Comparison of ENCODE assay signal across 14 cellular contexts in the genomic region with DNA sequence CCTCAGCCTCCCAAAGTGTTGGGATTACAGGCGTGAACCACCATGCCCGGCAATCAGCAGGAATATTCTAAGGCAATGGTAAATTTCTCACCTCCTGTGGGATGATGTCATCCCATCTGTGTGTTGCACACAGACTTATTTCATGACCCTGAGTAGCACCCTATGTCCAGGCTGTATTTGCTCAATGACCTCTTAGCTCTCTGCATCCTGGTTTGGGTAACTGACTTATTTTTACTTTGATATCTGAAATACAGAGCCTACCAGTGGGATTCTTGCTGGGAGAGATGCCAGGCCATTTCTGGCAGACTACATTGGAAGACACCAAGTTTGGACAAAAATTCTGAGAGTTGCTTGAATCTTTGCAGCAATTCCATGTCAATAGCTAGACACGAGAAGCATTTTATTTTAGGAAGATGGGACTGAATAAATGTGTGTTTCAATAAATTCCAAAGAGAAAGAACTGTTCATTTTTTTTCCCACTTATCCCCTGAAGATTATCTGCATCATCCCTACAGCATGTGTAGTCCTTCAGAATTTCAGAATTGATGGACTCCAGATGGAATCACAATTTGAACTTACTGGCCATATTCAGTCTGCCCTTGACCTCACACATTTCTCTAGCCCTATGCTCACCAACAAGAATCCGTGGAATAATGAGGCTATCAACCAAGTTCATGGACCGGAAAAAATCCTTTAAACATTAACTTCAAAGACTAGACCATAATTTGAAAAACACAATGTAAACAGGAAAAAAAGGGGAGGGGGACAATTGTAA.
A peak's percentile ranks its signal among the peaks of the same experiment; 100 is the strongest.
DNase-seq lines count a peak whose midpoint lies in the region; ATAC-seq and TF ChIP-seq lines count a peak whose summit lies in the region.
"Had no signal": no experiment of that assay in that cellular context is flagged by ENCODE, and none has a peak within 500 bp of the region (broad histone marks: within the 10 kb centered on the region; RNA-seq: fewer than 3 reads in every experiment).

No MANE protein-coding gene starts in this region.

- H3K14ac ChIP-seq in IMR-90 (replicated peaks; ENCODE audit: low read depth, low read length): no peak overlapping the region

- no peak for TF ChIP-seq CTCF in IMR-90 (conservative IDR thresholded peaks at IDR 0.05; ENCODE audit: low read depth, low read length)
- TF ChIP-seq CTCF in chondrocyte (IDR thresholded peaks at IDR 0.05): no peak

- H2AK5ac ChIP-seq in IMR-90 (ENCODE audit: low read depth, low read length): no peak overlapping the region

- in situ Hi-C loops in IMR-90 (cut with MboI; ENCODE audit: low sequenced_read_pairs): no loop called here

- no peaks in the 10 kb centered on the region for H3K36me3 Mint-ChIP-seq in chondrocyte (ENCODE audit: low read depth)
- H3K36me3 Mint-ChIP-seq: T-cell had no signal

- no peak overlapping the region for H3K27ac ChIP-seq in IMR-90 (ENCODE audit: insufficient read depth, low read length)
- H3K27ac ChIP-seq in skeletal muscle tissue (ENCODE audit: low read depth, low read length): peak overlapping the region; percentile 41
- H3K27ac ChIP-seq: epithelial cell of prostate had no signal

- no peak overlapping the region for H3K4me3 Mint-ChIP-seq in chondrocyte (ENCODE audit: unreplicated experiment)
- H3K4me3 Mint-ChIP-seq: activated T-helper 1 cell treated with anti-CD3 and anti-CD28 coated beads, Interleukin-12 subunit alpha, Interleukin-12 subunit beta, Interleukin-2, Interleukin-4 antibody, amounts not matched to agents 30 ng/mL and 10 ng/mL and 1 ng/mL, durations not matched to agents 14 hours and 24 hours and 36 hours; T-cell had no signal

- no peaks in the 10 kb centered on the region for H3K27me3 ChIP-seq in IMR-90 (ENCODE audit: control insufficient read depth, insufficient read depth, low read length)
- no peaks in the 10 kb centered on the region for H3K27me3 ChIP-seq in skeletal muscle tissue (ENCODE audit: control insufficient read depth in 3 of 3, insufficient read depth in 3 of 3, low read length in 3 of 3)

- peak overlapping the region; percentile 28; the same call in 1 of the 2 replicates for H3K4ac ChIP-seq in IMR-90 (ENCODE audit: low read depth, low read length)

- H3K27me3 Mint-ChIP-seq in chondrocyte (ENCODE audit: low read depth): no peaks in the 10 kb centered on the region

- H2AFZ ChIP-seq in IMR-90 (replicated peaks; ENCODE audit: low read length, poor library complexity): no peak overlapping the region

- no peak overlapping the region for H2AK9ac ChIP-seq in IMR-90 (replicated peaks; ENCODE audit: low read depth, low read length, poor library complexity)

- no TSS peak for BruUV-seq in IMR-90 (replicated peaks; lab: Mats Ljungman, UMichigan)

- no peak overlapping the region for H4K91ac ChIP-seq in IMR-90 (ENCODE audit: insufficient read depth, low read depth, low read length)

- H3K56ac ChIP-seq in IMR-90 (ENCODE audit: extremely low read depth, insufficient read depth, low read length): no peak overlapping the region

- POLR2A ChIA-PET in IMR-90 (lab: Charles Lee; ENCODE audit: unreplicated experiment): no interaction called here

- H3K4me1 ChIP-seq in IMR-90 (ENCODE audit: control insufficient read depth, insufficient read depth, low read length) (peaks cover 6% of the 10 kb centered on the region), skeletal muscle tissue (ENCODE audit: control insufficient read depth in 3 of 3, insufficient read depth in 3 of 3, low read length in 3 of 3) (peaks cover 0 to 3% (median 0%) of the 10 kb centered on the region in 3 donors)

- H3K9me3 ChIP-seq in IMR-90 (ENCODE audit: control insufficient read depth, insufficient read depth, low read length) (no peaks in the 10 kb centered on the region), skeletal muscle tissue (ENCODE audit: control insufficient read depth in 3 of 3, low read length in 3 of 3) (no peaks in the 10 kb centered on the region)

- intact Hi-C loops in IMR-90 (cut with micrococcal nuclease): loop anchor here (10.0 kb wide), 1 partner anchor 146 kb away; no protein-coding TSS in a partner anchor

- DNase-seq in IMR-90 (peak; percentile 7), chondrocyte (ENCODE audit: low spot score) (no peak), iris pigment epithelial cell (ENCODE audit: low read depth) (peak; percentile 20), NCI-H1436 treated with DMSO at 0.1 percent for 48 hours (lab: John Stamatoyannopoulos, UW) (no peak)
- DNase-seq: activated CD4-positive, alpha-beta T cell treated with anti-CD3 and anti-CD28 coated beads for 48 hours; KG1; NCI-H2107; T-cell had no signal

- CTCF ChIA-PET in IMR-90 (lab: Yijun Ruan, JAX): no interaction called here

- H4K20me1 ChIP-seq in IMR-90 (ENCODE audit: insufficient read depth, low read length): no peaks in the 10 kb centered on the region

- H3K79me1 ChIP-seq in IMR-90 (ENCODE audit: low read depth in 1 of 2, low read length in 2 of 2): no peaks in the 10 kb centered on the region

- ATAC-seq in IMR-90 (ENCODE audit: low read depth) (no peak), GM21515 (IDR thresholded peaks at IDR 0.05; ENCODE audit: unreplicated experiment) (no peak), HG03039 (IDR thresholded peaks at IDR 0.05; ENCODE audit: unreplicated experiment) (no peak), GM18511 (IDR thresholded peaks at IDR 0.05; ENCODE audit: unreplicated experiment) (no peak)
- ATAC-seq: T-cell had no signal

- peaks cover 51% of the 10 kb centered on the region for H3K4me1 Mint-ChIP-seq in chondrocyte (ENCODE audit: low read depth)
- H3K4me1 Mint-ChIP-seq: T-cell had no signal

- no peak overlapping the region for H4K5ac ChIP-seq in IMR-90 (ENCODE audit: low read depth, low read length)

- 0 out of 2 replicates have a peak overlapping the region, but pooled peaks have one; percentile 56 for H3K18ac ChIP-seq in IMR-90 (ENCODE audit: low read depth, low read length)

- H3K9me1 ChIP-seq in IMR-90 (ENCODE audit: insufficient read depth, low read length): no peaks in the 10 kb centered on the region

- no peak overlapping the region for H3K23ac ChIP-seq in IMR-90 (ENCODE audit: low read depth, low read length)

- no peak overlapping the region for H2BK5ac ChIP-seq in IMR-90 (ENCODE audit: low read depth, low read length, poor library complexity, severe bottlenecking)

- peak overlapping the region; percentile 74 for H3K27ac Mint-ChIP-seq in chondrocyte (ENCODE audit: unreplicated experiment)
- H3K27ac Mint-ChIP-seq: activated T-helper 1 cell treated with anti-CD3 and anti-CD28 coated beads, Interleukin-12 subunit alpha, Interleukin-12 subunit beta, Interleukin-2, Interleukin-4 antibody, amounts not matched to agents 30 ng/mL and 10 ng/mL and 1 ng/mL, durations not matched to agents 14 hours and 24 hours and 36 hours; T-cell had no signal

- H2BK15ac ChIP-seq in IMR-90 (ENCODE audit: low read depth, low read length): no peak overlapping the region

- peak overlapping the region in 1 of 2 experiments; percentile 8; a peak in 1 of 4 replicates for H4K8ac ChIP-seq in IMR-90 (ENCODE audit: low read depth in 2 of 2, low read length in 2 of 2)

- 0 out of 2 replicates have a peak overlapping the region, but pooled peaks have one; percentile 42 for H2BK20ac ChIP-seq in IMR-90 (ENCODE audit: low read depth, low read length)

- peaks cover 3% of the 10 kb centered on the region for H3K9me3 Mint-ChIP-seq in chondrocyte (ENCODE audit: low read depth)
- H3K9me3 Mint-ChIP-seq: activated T-helper 1 cell treated with anti-CD3 and anti-CD28 coated beads, Interleukin-12 subunit alpha, Interleukin-12 subunit beta, Interleukin-2, Interleukin-4 antibody, amounts not matched to agents 30 ng/mL and 10 ng/mL and 1 ng/mL, durations not matched to agents 14 hours and 24 hours and 36 hours; T-cell had no signal

- no peak for TF ChIP-seq POLR2A in IMR-90 (IDR thresholded peaks at IDR 0.05; ENCODE audit: low read depth, low read length)

- no peak overlapping the region for H3K4me2 ChIP-seq in IMR-90 (ENCODE audit: low read depth, low read length)

- H3K4me3 ChIP-seq in IMR-90 (ENCODE audit: insufficient read depth, low read depth, low read length) (no peak overlapping the region), skeletal muscle tissue (ENCODE audit: low read length in 3 of 3) (no peak overlapping the region)

- H3K36me3 ChIP-seq in IMR-90 (ENCODE audit: control insufficient read depth, insufficient read depth, low read length) (no peaks in the 10 kb centered on the region), skeletal muscle tissue (ENCODE audit: control insufficient read depth in 3 of 3, insufficient read depth in 3 of 3, low read length in 3 of 3) (no peaks in the 10 kb centered on the region)

- WGBS in IMR-90 (ENCODE audit: extremely low coverage in 2 of 2, insufficient read length in 1 of 2), 2 experiments: 80% methylated on average over 1 of the region's 5 CpGs; no CpG with 5 or more reads in 1 of the 2 experiments

- no peak for TF ChIP-seq RAD21 in IMR-90 (IDR thresholded peaks at IDR 0.05; ENCODE audit: low read length)

- peak overlapping the region; percentile 42; the same call in 1 of the 2 replicates for H2BK120ac ChIP-seq in IMR-90 (ENCODE audit: low read depth, low read length)

- H3K9ac ChIP-seq in IMR-90 (ENCODE audit: low read depth, low read length) (no peak overlapping the region), skeletal muscle tissue (ENCODE audit: low read depth in 1 of 3, low read length in 3 of 3) (no peak overlapping the region)

- dilution Hi-C loops in IMR-90 (cut with HindIII; ENCODE audit: low sequenced_read_pairs, unreplicated experiment): no loop called here

TF ChIP-seq in IMR-90, 13 proteins besides CTCF, POLR2A, EP300 and RAD21 (continues in another document):
- TF ChIP-seq RCOR1 (IDR thresholded peaks at IDR 0.05; ENCODE audit: insufficient replicate concordance, low read length) (no peak), RFX5 (IDR thresholded peaks at IDR 0.05; ENCODE audit: low read depth, low read length) (no peak), NFE2L2 (IDR thresholded peaks at IDR 0.05; ENCODE audit: low read depth, low read length) (no peak), MAFK (IDR thresholded peaks at IDR 0.05; ENCODE audit: low read depth, low read length) (no peak), BHLHE40 (IDR thresholded peaks at IDR 0.05; ENCODE audit: low read depth, low read length) (no peak)
- TF ChIP-seq, protein P1, sequence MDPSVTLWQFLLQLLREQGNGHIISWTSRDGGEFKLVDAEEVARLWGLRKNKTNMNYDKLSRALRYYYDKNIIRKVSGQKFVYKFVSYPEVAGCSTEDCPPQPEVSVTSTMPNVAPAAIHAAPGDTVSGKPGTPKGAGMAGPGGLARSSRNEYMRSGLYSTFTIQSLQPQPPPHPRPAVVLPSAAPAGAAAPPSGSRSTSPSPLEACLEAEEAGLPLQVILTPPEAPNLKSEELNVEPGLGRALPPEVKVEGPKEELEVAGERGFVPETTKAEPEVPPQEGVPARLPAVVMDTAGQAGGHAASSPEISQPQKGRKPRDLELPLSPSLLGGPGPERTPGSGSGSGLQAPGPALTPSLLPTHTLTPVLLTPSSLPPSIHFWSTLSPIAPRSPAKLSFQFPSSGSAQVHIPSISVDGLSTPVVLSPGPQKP (IDR thresholded peaks at IDR 0.05; ENCODE audit: borderline replicate concordance, low read depth, low read length): no peak

Comparison
In these comparisons a context has a peak if more than half of its experiments do, and no peak if none do; other contexts are left out.
1. DNase-seq: peak in IMR-90 (single experiment) and iris pigment epithelial cell (single experiment); none in chondrocyte (single experiment) and NCI-H1436 treated with DMSO at 0.1 percent for 48 hours (single experiment).